Comparison of ENCODE assay signal across 9 cellular contexts in the genomic region with DNA sequence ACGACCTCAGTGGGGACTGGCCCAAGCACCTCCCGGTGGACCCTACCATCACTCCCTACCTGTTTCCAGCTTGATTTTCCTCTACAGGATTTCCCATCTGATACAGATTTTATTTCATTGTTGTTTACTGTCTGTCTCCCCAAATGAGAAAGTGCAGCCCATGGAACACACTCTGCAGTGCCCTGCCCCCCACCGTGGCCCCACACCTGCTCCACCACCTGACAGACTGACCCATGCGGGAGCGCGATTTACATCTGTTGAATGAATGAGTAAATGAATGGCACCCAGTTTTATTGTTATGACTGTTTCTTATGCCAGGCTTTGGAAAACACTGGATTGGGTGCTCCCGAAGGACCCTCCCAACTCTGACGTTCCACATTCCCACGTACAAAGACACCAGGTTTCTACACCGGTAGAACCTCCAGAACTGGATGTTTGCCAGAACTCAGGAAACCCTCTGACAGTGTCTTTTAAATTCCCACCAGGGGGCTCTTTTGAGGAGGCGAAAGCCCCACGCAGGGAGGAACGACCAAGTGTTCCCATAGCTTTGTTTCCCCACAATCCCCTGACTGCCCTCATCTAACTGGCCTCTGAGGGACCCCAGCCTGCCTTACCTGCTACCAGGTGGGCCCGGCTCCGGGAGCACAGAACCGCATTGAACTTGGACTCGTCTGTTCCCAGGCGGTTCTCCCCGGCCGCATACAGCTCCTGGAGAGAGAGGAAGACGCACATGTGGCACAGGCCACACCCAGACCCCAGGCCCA. TPM values are rescaled to one million over a fixed set of nuclear protein-coding genes. Genes with fewer than 3 reads are reported as not detected.
DNase-seq lines count a peak whose midpoint lies in the region; ATAC-seq and TF ChIP-seq lines count a peak whose summit lies in the region.
"Had no signal": no experiment of that assay in that cellular context is flagged by ENCODE, and none has a peak within 500 bp of the region (broad histone marks: within the 10 kb centered on the region; RNA-seq: fewer than 3 reads in every experiment).

No MANE protein-coding gene starts in this region.

- ATAC-seq in HG03025 (IDR thresholded peaks at IDR 0.05; ENCODE audit: low FRiP score, unreplicated experiment), result no peak

- H3K27ac Mint-ChIP-seq in activated naive CD8-positive, alpha-beta T cell treated with anti-CD3 and anti-CD28 coated beads for 36 hours, result peak overlapping the region; percentile 69

- TF ChIP-seq CTCF in AG09319 (IDR thresholded peaks at IDR 0.05; ENCODE audit: low read depth, low read length) (peak; percentile 4; the same call in 1 of the 2 replicates), GM12865 (IDR thresholded peaks at IDR 0.05; ENCODE audit: insufficient read depth, low read depth, low read length, missing control alignments) (peak; percentile 1)

- H3K9me3 ChIP-seq in effector memory CD4-positive, alpha-beta T cell (ENCODE audit: control insufficient read depth, low read length), result no peaks in the 10 kb centered on the region

- H3K4me3 Mint-ChIP-seq in activated naive CD8-positive, alpha-beta T cell treated with anti-CD3 and anti-CD28 coated beads for 36 hours, result no peak overlapping the region

- H3K36me3 Mint-ChIP-seq in activated naive CD8-positive, alpha-beta T cell treated with anti-CD3 and anti-CD28 coated beads for 36 hours, result peaks cover 26% of the 10 kb centered on the region

- no peaks in the 10 kb centered on the region for H3K4me1 ChIP-seq in effector memory CD4-positive, alpha-beta T cell (ENCODE audit: control insufficient read depth, insufficient read depth, low read length, poor library complexity, severe bottlenecking)

- H3K4me3 ChIP-seq in GM12865 (ENCODE audit: low read depth, low read length), result no peak overlapping the region
- H3K4me3 ChIP-seq in effector memory CD4-positive, alpha-beta T cell (ENCODE audit: insufficient read depth, low read depth, low read length, poor library complexity, severe bottlenecking), result no peak overlapping the region

- peaks cover 24% of the 10 kb centered on the region for H3K4me1 Mint-ChIP-seq in activated naive CD8-positive, alpha-beta T cell treated with anti-CD3 and anti-CD28 coated beads for 36 hours

- no peaks in the 10 kb centered on the region for H3K27me3 ChIP-seq in effector memory CD4-positive, alpha-beta T cell (replicated peaks; ENCODE audit: control insufficient read depth, insufficient read depth, low read length, poor library complexity, severe bottlenecking)

- H3K27ac ChIP-seq in effector memory CD4-positive, alpha-beta T cell (ENCODE audit: insufficient read depth, low read length, poor library complexity, severe bottlenecking), result no peak overlapping the region

- H3K27me3 Mint-ChIP-seq in activated naive CD8-positive, alpha-beta T cell treated with anti-CD3 and anti-CD28 coated beads for 36 hours, result no peaks in the 10 kb centered on the region

- no peaks in the 10 kb centered on the region for H3K9me3 Mint-ChIP-seq in activated naive CD8-positive, alpha-beta T cell treated with anti-CD3 and anti-CD28 coated beads for 36 hours

- no peak for DNase-seq in AG09319 (ENCODE audit: extremely low read depth, low read depth)
- no peak for DNase-seq in GM12865 (ENCODE audit: low read depth)
- DNase-seq in activated naive CD8-positive, alpha-beta T cell treated with anti-CD3 and anti-CD28 coated beads for 36 hours, result no peak
- DNase-seq in left kidney (ENCODE audit: low read depth, low spot score), result peak; percentile 46
- DNase-seq in effector memory CD4-positive, alpha-beta T cell, result no peak
- DNase-seq in cortex of kidney (lab: John Stamatoyannopoulos, UW), result no peak
- no peak for DNase-seq in medulla oblongata (ENCODE audit: extremely low spot score)
- DNase-seq: activated naive CD4-positive, alpha-beta T cell had no signal

- H3K36me3 ChIP-seq in effector memory CD4-positive, alpha-beta T cell (ENCODE audit: control insufficient read depth, insufficient read depth, low read length), result peaks cover 99% of the 10 kb centered on the region

RNA-seq across cellular contexts. Expression of a gene that starts 29.0 kb away (rescaled TPM):
- total RNA-seq in activated naive CD8-positive, alpha-beta T cell treated with anti-CD3 and anti-CD28 coated beads for 36 hours, result not detected

RNA-seq across cellular contexts. Expression of a gene that starts 43.8 kb away (rescaled TPM):
- 100 to 1,000 TPM; 181 to 191 TPM for total RNA-seq in activated naive CD8-positive, alpha-beta T cell treated with anti-CD3 and anti-CD28 coated beads for 36 hours
